ENCODE assay signal across 14 cellular contexts in genomic region chr18:37440206-37440605, GRCh38.
DNase-seq lines count a peak whose midpoint lies in the region; ATAC-seq and TF ChIP-seq lines count a peak whose summit lies in the region.
"Had no signal": no experiment of that assay in that cellular context is flagged by ENCODE, and none has a peak within 500 bp of the region (broad histone marks: within the 10 kb centered on the region; RNA-seq: fewer than 3 reads in every experiment).

No MANE protein-coding gene starts in this region.

- DNase-seq in heart right ventricle (peak; percentile 13 to 25), cardiac septum (ENCODE audit: low spot score) (no peak), G401 (ENCODE audit: low spot score) (peak; percentile 75), adrenal gland (peak in 6 of 7 donors; percentile 29 to 61 (median 36)), pons (ENCODE audit: low spot score) (peak; percentile 24), NCI-H226 (no peak), NCI-H2081 treated with DMSO at 0.1 percent for 48 hours (lab: John Stamatoyannopoulos, UW) (no peak)
- DNase-seq: CD4-positive, CD25-positive, alpha-beta regulatory T cell; DMS79; EL; GDM1 had no signal

- no peak overlapping the region for H3K27ac ChIP-seq in heart right ventricle
- H3K27ac ChIP-seq in adrenal gland: no peak overlapping the region
- H3K27ac ChIP-seq: A549 had no signal

- TF ChIP-seq CTCF in heart right ventricle (IDR thresholded peaks at IDR 0.05) (no peak), adrenal gland (IDR thresholded peaks at IDR 0.05) (no peak)

- ATAC-seq in heart right ventricle: peak in 4 of 8 donors; percentile 23 to 57 (median 45)
- no peak for ATAC-seq in GM18867 (IDR thresholded peaks at IDR 0.05; ENCODE audit: unreplicated experiment)
- ATAC-seq: A549 had no signal

- H3K4me3 ChIP-seq in heart right ventricle (no peak overlapping the region), adrenal gland (no peak overlapping the region)
- H3K4me3 ChIP-seq: A549, HAP-1 had no signal

- intact Hi-C loops in heart right ventricle (cut with DNase I) (loop anchor here in 6 of 10 donors (5.0 to 10.0 kb wide), 3 partner anchors 37 to 97 kb away; no protein-coding TSS in a partner anchor), cardiac septum (cut with DNase I) (no loop called here), adrenal gland (cut with DNase I) (no loop called here)

- H3K36me3 ChIP-seq in heart right ventricle (no peaks in the 10 kb centered on the region), adrenal gland (replicated peaks in 1 of 2) (no peaks in the 10 kb centered on the region)
- H3K36me3 ChIP-seq: HAP-1 had no signal

- H3K27me3 ChIP-seq in heart right ventricle: peaks cover 0 to 14% (median 0%) of the 10 kb centered on the region in 7 donors
- no peaks in the 10 kb centered on the region for H3K27me3 ChIP-seq in adrenal gland

- H3K9me3 ChIP-seq in heart right ventricle (peaks cover 0 to 4% (median 0%) of the 10 kb centered on the region in 11 donors), adrenal gland (replicated peaks in 1 of 3) (no peaks in the 10 kb centered on the region)
- H3K9me3 ChIP-seq: A549, HAP-1 had no signal

- TF ChIP-seq POLR2A in adrenal gland (IDR thresholded peaks at IDR 0.05): no peak

- WGBS in heart right ventricle, 2 donors: 42 to 55% methylated on average over 6 of the region's 6 CpGs
- WGBS in adrenal gland, 4 donors: 37 to 46% (median 39%) methylated on average over 3 to 6 of the region's 6 CpGs

- H3K4me1 ChIP-seq in heart right ventricle: peaks cover 0 to 16% (median 0%) of the 10 kb centered on the region in 9 donors
- peaks cover 0 to 6% of the 10 kb centered on the region in 2 donors for H3K4me1 ChIP-seq in adrenal gland (replicated peaks in 1 of 2)
- H3K4me1 ChIP-seq: A549, HAP-1 had no signal

- in situ Hi-C loops in G401 (cut with HindIII; ENCODE audit: low sequenced_read_pairs): no loop called here

Comparison
In these comparisons a context has a peak if more than half of its experiments do, and no peak if none do; other contexts are left out.
1. DNase-seq: peak in heart right ventricle (2 of 2), G401 (single experiment), adrenal gland (6 of 7) and pons (single experiment); none in cardiac septum (single experiment), NCI-H226 (single experiment) and NCI-H2081 treated with DMSO at 0.1 percent for 48 hours (single experiment).
2. intact Hi-C loops: an anchor here in heart right ventricle (5.0 to 10.0 kb wide); none called in cardiac septum and adrenal gland.